25 cellular contexts compared by ENCODE assay signal in the genomic region with DNA sequence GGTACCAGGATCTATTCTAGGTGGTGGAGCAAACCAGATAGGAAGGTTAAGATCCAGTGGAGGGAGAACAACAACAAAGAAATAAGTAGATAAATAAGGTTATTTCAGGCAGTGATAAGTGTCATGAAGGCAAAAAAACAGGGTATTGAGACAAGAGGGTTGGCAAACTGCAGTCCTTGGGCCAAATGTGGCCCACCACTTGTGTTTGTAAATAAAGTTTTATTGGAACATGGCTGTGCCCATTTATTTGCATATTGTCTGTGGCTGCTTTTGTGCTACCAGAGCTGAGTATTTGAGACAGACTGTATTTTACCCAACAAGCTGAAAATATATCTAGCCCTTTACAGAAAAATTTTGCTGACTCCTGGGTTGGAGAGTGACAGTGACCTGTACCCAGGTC.
"Had no signal": no experiment of that assay in that cellular context is flagged by ENCODE, and none has a peak within 500 bp of the region (broad histone marks: within the 10 kb centered on the region; RNA-seq: fewer than 3 reads in every experiment).

No MANE protein-coding gene starts in this region.

- H3K27ac ChIP-seq: left ventricle myocardium inferior, pancreas, prostate gland, skin epidermis, suprapubic skin, thoracic aorta, tibial artery, upper lobe of right lung had no signal

- H3K9me3 ChIP-seq: left ventricle myocardium inferior, pancreas, prostate gland, suprapubic skin, thoracic aorta, tibial artery, upper lobe of right lung had no signal

- FAIRE-seq: pancreas, urothelium cell line had no signal

- H3K36me3 ChIP-seq: left ventricle myocardium inferior, pancreas, prostate gland, thoracic aorta, upper lobe of right lung had no signal

- H3K27me3 ChIP-seq: pancreas, suprapubic skin, tibial artery, upper lobe of right lung had no signal

- DNase-seq: hypothalamus; left ventricle myocardium inferior; naive thymus-derived CD8-positive, alpha-beta T cell; nucleus accumbens; pancreas; retina; right cardiac atrium; stimulated activated CD4-positive, alpha-beta T cell treated with anti-CD3 and anti-CD28 coated beads, Interleukin-12 subunit alpha, Interleukin-12 subunit beta, amount 100 ng/mL, for 4 hours; stimulated activated CD4-positive, alpha-beta T cell treated with anti-CD3 and anti-CD28 coated beads, Interleukin-15, amount 100 ng/mL, for 24 hours; stimulated activated CD4-positive, alpha-beta T cell treated with anti-CD3 and anti-CD28 coated beads, Interleukin-2, amount 100 ng/mL, for 24 hours; stimulated activated CD4-positive, alpha-beta T cell treated with anti-CD3 and anti-CD28 coated beads, Interleukin-4, amount 100 ng/mL, for 1 hour; stimulated activated naive CD4-positive, alpha-beta T cell; tibial artery; trophoblast cell; upper lobe of right lung had no signal

- ATAC-seq: naive thymus-derived CD8-positive, alpha-beta T cell; pancreas; right cardiac atrium; sciatic nerve; upper lobe of right lung had no signal

- H3K4me3 ChIP-seq: left ventricle myocardium inferior, lung, pancreas, prostate gland, skin epidermis, suprapubic skin, thoracic aorta, tibial artery, upper lobe of right lung had no signal

- H3K9me3 Mint-ChIP-seq: naive thymus-derived CD8-positive, alpha-beta T cell; nephron; neural crest cell; stimulated activated naive CD8-positive, alpha-beta T cell treated with anti-CD3 and anti-CD28 coated beads, Interleukin-15, Interleukin-2, amounts not matched to agents 100 ng/mL and 50 ng/mL, for 24 hours had no signal

- H3K27me3 Mint-ChIP-seq: naive thymus-derived CD8-positive, alpha-beta T cell; stimulated activated naive CD8-positive, alpha-beta T cell treated with anti-CD3 and anti-CD28 coated beads, Interleukin-15, Interleukin-2, amounts not matched to agents 100 ng/mL and 50 ng/mL, for 24 hours had no signal

- H3K4me3 Mint-ChIP-seq: naive thymus-derived CD8-positive, alpha-beta T cell; nephron; neural crest cell; stimulated activated naive CD8-positive, alpha-beta T cell treated with anti-CD3 and anti-CD28 coated beads, Interleukin-15, Interleukin-2, amounts not matched to agents 100 ng/mL and 50 ng/mL, for 24 hours had no signal

- H3K27ac Mint-ChIP-seq: nephron; stimulated activated naive CD8-positive, alpha-beta T cell treated with anti-CD3 and anti-CD28 coated beads, Interleukin-15, Interleukin-2, amounts not matched to agents 100 ng/mL and 50 ng/mL, for 24 hours had no signal

- H3K4me1 ChIP-seq: left ventricle myocardium inferior, pancreas, prostate gland, suprapubic skin, tibial artery, upper lobe of right lung had no signal
